Comparison of ENCODE assay signal across 10 cellular contexts in the genomic region with DNA sequence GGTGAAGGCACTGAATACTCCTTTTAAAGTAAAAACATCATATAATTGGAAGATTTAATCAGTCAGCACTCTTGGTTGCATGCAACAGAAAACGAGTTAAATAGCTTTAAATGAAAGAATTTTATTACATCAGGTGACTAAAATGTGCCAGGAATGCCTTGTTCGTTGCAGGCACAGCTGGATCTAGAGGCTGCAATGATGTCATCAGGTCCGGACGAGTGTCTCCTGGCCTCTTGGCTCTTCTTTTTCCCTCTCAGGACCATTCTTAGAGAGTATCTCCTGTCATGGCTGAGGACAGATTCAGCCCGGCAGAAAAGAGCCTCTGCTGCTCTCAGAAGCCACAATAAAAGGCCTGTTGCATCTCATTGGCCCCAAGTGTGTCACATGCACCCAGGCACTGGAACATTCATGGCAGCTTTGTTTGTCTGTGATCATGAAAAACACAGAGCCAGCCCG.
DNase-seq lines count a peak whose midpoint lies in the region; ATAC-seq and TF ChIP-seq lines count a peak whose summit lies in the region.
"Had no signal": no experiment of that assay in that cellular context is flagged by ENCODE, and none has a peak within 500 bp of the region (broad histone marks: within the 10 kb centered on the region; RNA-seq: fewer than 3 reads in every experiment).

No MANE protein-coding gene starts in this region.

- H3K36me3 ChIP-seq in HEK293 (ENCODE audit: control insufficient read depth in 2 of 2, insufficient read depth in 1 of 2, low read length in 2 of 2) = no peaks in the 10 kb centered on the region

- CTCF ChIA-PET in HEK293 (lab: Yijun Ruan, JAX) = interaction anchor here (0.7 to 5.0 kb wide), 17 partner anchors 13 to 636 kb away, joined by 3 to 50 read pairs (median 4); a partner anchor contains a TSS

- no peaks in the 10 kb centered on the region; the same call in 1 of the 2 replicates for H3K9me3 ChIP-seq in HEK293 (ENCODE audit: control insufficient read depth, insufficient read depth, low read depth, low read length)

- H3K4me3 ChIP-seq in HEK293 (ENCODE audit: low read depth, low read length) = no peak overlapping the region

- H3K27ac ChIP-seq in HEK293 (ENCODE audit: extremely low read depth, low read depth, low read length) = no peak overlapping the region
- H3K27ac ChIP-seq: epithelial cell of prostate had no signal

- TF ChIP-seq CTCF in HEK293 (tag by site-specific recombination; IDR thresholded peaks at IDR 0.05) = no peak

- POLR2A ChIA-PET in HEK293 (lab: Yijun Ruan, JAX) = interaction anchor here (0.9 to 1.1 kb wide), 2 partner anchors 88 to 325 kb away, joined by 3 to 7 read pairs; no protein-coding TSS in a partner anchor

- peaks cover 10% of the 10 kb centered on the region for H3K4me1 ChIP-seq in HEK293 (ENCODE audit: control insufficient read depth, insufficient read depth, low read length)

- DNase-seq in amniotic epithelial cell (ENCODE audit: low read depth) (peak; percentile 60), hepatic stellate cell (ENCODE audit: low spot score) (peak; percentile 26), sciatic nerve (ENCODE audit: low spot score) (no peak), DMS 273 treated with DMSO at 0.1 percent for 48 hours (lab: John Stamatoyannopoulos, UW) (no peak), GF-D8 (lab: John Stamatoyannopoulos, UW) (no peak), T-helper 2 cell (no peak)
- DNase-seq: NCI-H1436 treated with DMSO at 0.1 percent for 48 hours had no signal

- peak; percentile 33 for ATAC-seq in sciatic nerve
- no peak for ATAC-seq in HG03354 (IDR thresholded peaks at IDR 0.05; ENCODE audit: poor library complexity, severe bottlenecking, unreplicated experiment)

- intact Hi-C loops in sciatic nerve (cut with DNase I) = no loop called here

TF ChIP-seq in HEK293, 187 proteins besides CTCF, POLR2A, EP300 and RAD21:
- TF ChIP-seq SCRT2 (tag by site-specific recombination; IDR thresholded peaks at IDR 0.05) (peak; percentile 53), ZNF335 (tag by site-specific recombination; conservative IDR thresholded peaks at IDR 0.05) (0 out of 2 replicates have a peak, but pooled peaks have one; percentile 31), ZNF624 (tag by site-specific recombination; IDR thresholded peaks at IDR 0.05) (no peak)
- TF ChIP-seq, protein P1, sequence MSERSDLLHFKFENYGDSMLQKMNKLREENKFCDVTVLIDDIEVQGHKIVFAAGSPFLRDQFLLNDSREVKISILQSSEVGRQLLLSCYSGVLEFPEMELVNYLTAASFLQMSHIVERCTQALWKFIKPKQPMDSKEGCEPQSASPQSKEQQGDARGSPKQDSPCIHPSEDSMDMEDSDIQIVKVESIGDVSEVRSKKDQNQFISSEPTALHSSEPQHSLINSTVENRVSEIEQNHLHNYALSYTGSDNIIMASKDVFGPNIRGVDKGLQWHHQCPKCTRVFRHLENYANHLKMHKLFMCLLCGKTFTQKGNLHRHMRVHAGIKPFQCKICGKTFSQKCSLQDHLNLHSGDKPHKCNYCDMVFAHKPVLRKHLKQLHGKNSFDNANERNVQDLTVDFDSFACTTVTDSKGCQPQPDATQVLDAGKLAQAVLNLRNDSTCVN (tag by site-specific recombination; optimal IDR thresholded peaks at IDR 0.05) = no peak
- TF ChIP-seq, protein P2, sequence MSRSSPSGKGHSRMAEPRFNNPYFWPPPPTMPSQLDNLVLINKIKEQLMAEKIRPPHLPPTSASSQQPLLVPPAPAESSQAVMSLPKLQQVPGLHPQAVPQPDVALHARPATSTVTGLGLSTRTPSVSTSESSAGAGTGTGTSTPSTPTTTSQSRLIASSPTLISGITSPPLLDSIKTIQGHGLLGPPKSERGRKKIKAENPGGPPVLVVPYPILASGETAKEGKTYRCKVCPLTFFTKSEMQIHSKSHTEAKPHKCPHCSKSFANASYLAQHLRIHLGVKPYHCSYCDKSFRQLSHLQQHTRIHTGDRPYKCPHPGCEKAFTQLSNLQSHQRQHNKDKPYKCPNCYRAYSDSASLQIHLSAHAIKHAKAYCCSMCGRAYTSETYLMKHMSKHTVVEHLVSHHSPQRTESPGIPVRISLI (tag by site-specific recombination; IDR thresholded peaks at IDR 0.05) = no peak
TF ChIP-seq in HEK293: peak in this region for 2.

Comparison
In these comparisons a context has a peak if more than half of its experiments do, and no peak if none do; other contexts are left out.
1. DNase-seq: peak in amniotic epithelial cell (single experiment) and hepatic stellate cell (single experiment); none in sciatic nerve (single experiment), DMS 273 treated with DMSO at 0.1 percent for 48 hours (single experiment), GF-D8 (single experiment) and T-helper 2 cell (0 of 5).